1 cellular context compared by ENCODE assay signal in genomic region chr6:42894041-42894828, GRCh38.
TF ChIP-seq lines count a peak whose summit lies in the region.

No MANE protein-coding gene starts in this region.

TF ChIP-seq in GM12878, 131 proteins besides CTCF, POLR2A, EP300 and RAD21:
- TF ChIP-seq ZNF687 (IDR thresholded peaks at IDR 0.05) (peak; percentile 34; the same call in 1 of the 2 replicates), EED (IDR thresholded peaks at IDR 0.05; ENCODE audit: low read depth) (0 out of 2 replicates have a peak, but pooled peaks have one; percentile 23), SPI1 (IDR thresholded peaks at IDR 0.05; ENCODE audit: borderline replicate concordance, insufficient read depth, low read depth, low read length) (peak; percentile 54), RUNX3 (IDR thresholded peaks at IDR 0.05; ENCODE audit: low read length) (peak; percentile 47), ZNF592 (IDR thresholded peaks at IDR 0.05) (peak; percentile 67; the same call in 1 of the 2 replicates)
